In genomic region chr19:18117692-18118378, GRCh38 we compare ENCODE assay signal across 8 cellular contexts. TPM values are rescaled to one million over a fixed set of nuclear protein-coding genes. Genes with fewer than 3 reads are reported as not detected.
DNase-seq lines count a peak whose midpoint lies in the region; ATAC-seq, FAIRE-seq and TF ChIP-seq lines count a peak whose summit lies in the region.

No MANE protein-coding gene starts in this region.

- ATAC-seq in GM18519 (IDR thresholded peaks at IDR 0.05; ENCODE audit: low FRiP score, unreplicated experiment) (peak; percentile 79), HG03103 (IDR thresholded peaks at IDR 0.05; ENCODE audit: low read depth, unreplicated experiment) (peak; percentile 70)

- FAIRE-seq in kidney (lab: Jason Lieb, UNC), result no peak

- peaks cover 12 to 14% of the 10 kb centered on the region in 2 donors for H3K4me1 ChIP-seq in kidney (ENCODE audit: control insufficient read depth in 1 of 2, insufficient read depth in 1 of 2, low read depth in 1 of 2, low read length in 2 of 2)

- H3K9ac ChIP-seq in kidney (ENCODE audit: low read length in 2 of 2), result peak overlapping the region; percentile 8 to 65

- intact Hi-C loops in kidney (cut with DNase I), result no loop called here

- H3K4me3 ChIP-seq in kidney (ENCODE audit: low read length in 2 of 2), result peak overlapping the region; percentile 61 to 66

- H3K9me3 ChIP-seq in kidney (ENCODE audit: control insufficient read depth in 1 of 2, low read length in 2 of 2), result no peaks in the 10 kb centered on the region

- peaks cover 3 to 14% of the 10 kb centered on the region in 2 donors for H3K36me3 ChIP-seq in kidney (ENCODE audit: control insufficient read depth in 1 of 2, insufficient read depth in 2 of 2, low read length in 2 of 2)

- TF ChIP-seq CTCF in 22Rv1 (IDR thresholded peaks at IDR 0.05), result peak; percentile 17; the same call in 1 of the 2 replicates
- TF ChIP-seq CTCF in kidney (IDR thresholded peaks at IDR 0.05; ENCODE audit: borderline replicate concordance, extremely low read depth, insufficient read depth), result no peak

- H3K27ac ChIP-seq in 22Rv1, result peak overlapping the region; percentile 63
- peak overlapping the region in 1 of 2 donors; percentile 0 for H3K27ac ChIP-seq in kidney (ENCODE audit: low read depth in 2 of 2, low read length in 2 of 2)

- DNase-seq in NCI-H226 (peak; percentile 57), kidney (peak; percentile 97)
- DNase-seq in activated CD4-positive, CD25-positive, alpha-beta regulatory T cell treated with anti-CD3 and anti-CD28 coated beads, Interleukin-2, amount 50 U/mL, for 16 hours (ENCODE audit: low read depth, low spot score), result peak; percentile 89
- DNase-seq in central memory CD4-positive, alpha-beta T cell, result peak; percentile 95
- peak; percentile 95 for DNase-seq in stimulated activated CD4-positive, alpha-beta T cell treated with anti-CD3 and anti-CD28 coated beads, Interleukin-12 subunit alpha, Interleukin-12 subunit beta, amount 100 ng/mL, for 4 hours

RNA-seq across cellular contexts. Expression of gene MAST3, which starts 20.3 kb away (rescaled TPM):
- 16.0 TPM for total RNA-seq in kidney
- 5.6 TPM for polyA plus RNA-seq in kidney (ENCODE audit: insufficient read depth, low read depth, low replicate concordance)

RNA-seq across cellular contexts. Expression of gene IL12RB1, which starts 31.1 kb away (rescaled TPM):
- total RNA-seq in kidney, result 3.2 TPM
- polyA plus RNA-seq in kidney (ENCODE audit: insufficient read depth, low read depth, low replicate concordance), result 0.45 TPM

RNA-seq across cellular contexts. Expression of gene PIK3R2, which starts 35.1 kb away (rescaled TPM):
- 29.6 TPM for total RNA-seq in kidney
- polyA plus RNA-seq in kidney (ENCODE audit: insufficient read depth, low read depth, low replicate concordance), result 10.1 TPM

RNA-seq across cellular contexts. Expression of gene IFI30, which starts 55.8 kb away (rescaled TPM):
- total RNA-seq in kidney, result 109 TPM
- polyA plus RNA-seq in kidney (ENCODE audit: insufficient read depth, low read depth, low replicate concordance), result 173 TPM
